ENCODE assay signal across 22 cellular contexts in the genomic region with DNA sequence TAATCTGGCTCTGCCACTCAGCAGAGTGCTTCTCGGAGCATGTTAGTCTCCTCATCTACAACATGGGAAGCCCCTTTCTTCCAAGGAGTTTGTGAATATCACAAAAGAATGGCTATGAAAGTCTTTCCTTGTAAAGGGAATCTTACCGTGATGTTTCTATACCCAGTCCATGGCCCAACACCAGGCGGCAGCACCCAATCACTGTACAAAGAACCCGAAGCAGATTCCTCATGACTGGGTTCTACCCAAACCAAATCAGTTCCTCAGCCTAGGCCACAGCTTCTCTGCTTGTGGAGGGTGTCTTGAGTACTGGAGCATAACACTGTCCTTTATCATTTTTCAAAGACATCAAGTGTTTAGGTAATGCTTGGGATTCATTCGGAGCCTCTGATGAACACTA. TPM values are rescaled to one million over a fixed set of nuclear protein-coding genes. Genes with fewer than 3 reads are reported as not detected.
A peak's percentile ranks its signal among the peaks of the same experiment; 100 is the strongest.
DNase-seq lines count a peak whose midpoint lies in the region; ATAC-seq, FAIRE-seq and TF ChIP-seq lines count a peak whose summit lies in the region.
"Had no signal": no experiment of that assay in that cellular context is flagged by ENCODE, and none has a peak within 500 bp of the region (broad histone marks: within the 10 kb centered on the region; RNA-seq: fewer than 3 reads in every experiment).

No MANE protein-coding gene starts in this region.

- no peak overlapping the region for H4K5ac ChIP-seq in H9 (ENCODE audit: insufficient read length, low read depth, low read length)

- no peak for FAIRE-seq in A549 (lab: Jason Lieb, UNC)
- FAIRE-seq: astrocyte, colon, GM18507 had no signal

- WGBS in A549 (ENCODE audit: missing lambda C conversion rate) = 90% methylated on average over 5 of the region's 5 CpGs
- no CpG with 5 or more reads among the region's 5 CpGs for WGBS in H9 (ENCODE audit: extremely low coverage, insufficient read length, low lambda C conversion rate)

- H2AK5ac ChIP-seq in H9 (ENCODE audit: insufficient read length, low read length) = no peak overlapping the region

- no peaks in the 10 kb centered on the region for H3F3A ChIP-seq in MM.1S (ENCODE audit: insufficient read depth, low read length)

- H3K36me3 ChIP-seq in MM.1S (replicated peaks; ENCODE audit: insufficient read depth, low read length) = no peaks in the 10 kb centered on the region; the same call in none of the 2 replicates

- no peaks in the 10 kb centered on the region for H3K27me3 Mint-ChIP-seq in H9 (ENCODE audit: low read depth)
- H3K27me3 Mint-ChIP-seq: activated naive CD8-positive, alpha-beta T cell; activated T-helper 17 cell treated with anti-CD3 and anti-CD28 coated beads, Interleukin-2, amount 50 U/mL, for 72 hours; effector memory CD8-positive, alpha-beta T cell; IgD-negative memory B cell had no signal

- no peak overlapping the region for H2BK12ac ChIP-seq in H9 (ENCODE audit: insufficient read length, low read depth, low read length)

- no peak overlapping the region for H3K4me3 Mint-ChIP-seq in H9
- H3K4me3 Mint-ChIP-seq: activated naive CD8-positive, alpha-beta T cell; activated T-helper 17 cell treated with anti-CD3 and anti-CD28 coated beads, Interleukin-2, amount 50 U/mL, for 72 hours; CD14-positive monocyte; effector memory CD8-positive, alpha-beta T cell; IgD-negative memory B cell; immature natural killer cell had no signal

- H3K27ac ChIP-seq in A549 = no peak overlapping the region
- H3K27ac ChIP-seq in H9 (ENCODE audit: insufficient read length, low read depth, low read length) = no peak overlapping the region
- no peak overlapping the region for H3K27ac ChIP-seq in MM.1S (ENCODE audit: low read length)
- H3K27ac ChIP-seq: SJCRH30 had no signal

- ATAC-seq in A549 = peak in 1 of 2 experiments; percentile 13; a peak in 1 of 6 replicates
- ATAC-seq: activated T-helper 17 cell treated with anti-CD3 and anti-CD28 coated beads, Interleukin-2, amount 50 U/mL, for 72 hours; effector memory CD8-positive, alpha-beta T cell had no signal

- H3K4me1 ChIP-seq in A549 = no peaks in the 10 kb centered on the region
- H3K4me1 ChIP-seq in H9 (ENCODE audit: insufficient read depth, low read length) = no peaks in the 10 kb centered on the region
- no peaks in the 10 kb centered on the region for H3K4me1 ChIP-seq in MM.1S (ENCODE audit: low read length)
- H3K4me1 ChIP-seq: SJCRH30 had no signal

- H3K4ac ChIP-seq in H9 (ENCODE audit: low read depth, low read length) = no peak overlapping the region

- H3T11ph ChIP-seq in H9 (ENCODE audit: low read length) = no peak overlapping the region

- no peaks in the 10 kb centered on the region for H3K9me2 ChIP-seq in MM.1S (replicated peaks; ENCODE audit: insufficient read depth, low read length)

- no peak overlapping the region for H2BK5ac ChIP-seq in H9 (ENCODE audit: insufficient read length, low read length)

- no peak overlapping the region for H4K91ac ChIP-seq in H9 (ENCODE audit: insufficient read length, low read depth, low read length)

- H3K23me2 ChIP-seq in H9 (ENCODE audit: insufficient read length, low read depth, low read length, poor library complexity, severe bottlenecking) = no peaks in the 10 kb centered on the region

- no peak for TF ChIP-seq EP300 in A549 (IDR thresholded peaks at IDR 0.05)

- H2AFZ ChIP-seq in H9 (ENCODE audit: low read length) (no peak overlapping the region), MM.1S (ENCODE audit: low read length) (no peak overlapping the region)

- in situ Hi-C loops in astrocyte of the spinal cord (cut with HindIII; ENCODE audit: low sequenced_read_pairs) = no loop called here

- POLR2A ChIA-PET in A549 (lab: Yijun Ruan, JAX) = no interaction called here

- H2BK120ac ChIP-seq in H9 (ENCODE audit: low read depth, low read length, poor library complexity, severe bottlenecking) = no peak overlapping the region

- peak; percentile 24; the same call in 1 of the 3 replicates for TF ChIP-seq CTCF in A549 (IDR thresholded peaks at IDR 0.05)
- peak; percentile 37; the same call in 2 of the 3 replicates for TF ChIP-seq CTCF in H9 (conservative IDR thresholded peaks at IDR 0.05)
- TF ChIP-seq CTCF in astrocyte of the spinal cord (IDR thresholded peaks at IDR 0.05; ENCODE audit: low read depth, low read length) = peak; percentile 30
- peak; percentile 15 for TF ChIP-seq CTCF in fibroblast of villous mesenchyme (IDR thresholded peaks at IDR 0.05; ENCODE audit: insufficient read depth, low read depth, low read length)
- TF ChIP-seq CTCF in MM.1S (IDR thresholded peaks at IDR 0.05; ENCODE audit: low read length) = no peak

- H3K9me3 ChIP-seq in A549 (no peaks in the 10 kb centered on the region), H9 (ENCODE audit: control insufficient read depth, low read depth, low read length) (no peaks in the 10 kb centered on the region), MM.1S (replicated peaks; ENCODE audit: insufficient read depth, low read length) (no peaks in the 10 kb centered on the region)
- H3K9me3 ChIP-seq: SJCRH30 had no signal

- H3K79me1 ChIP-seq in H9 (ENCODE audit: insufficient read depth, low read depth, low read length, poor library complexity, severe bottlenecking) = no peaks in the 10 kb centered on the region

- no peaks in the 10 kb centered on the region for H3K79me2 ChIP-seq in H9 (ENCODE audit: insufficient read depth, low read length)
- no peaks in the 10 kb centered on the region for H3K79me2 ChIP-seq in MM.1S (ENCODE audit: low read length)

- H3K4me3 ChIP-seq in A549 (no peak overlapping the region), astrocyte of the spinal cord (ENCODE audit: low read depth, low read length) (no peak overlapping the region), fibroblast of villous mesenchyme (ENCODE audit: low read depth, low read length) (no peak overlapping the region), MM.1S (ENCODE audit: low read length) (no peak overlapping the region)
- H3K4me3 ChIP-seq: SJCRH30 had no signal

- CTCF ChIA-PET in A549 (lab: Yijun Ruan, JAX) = interaction anchor here (0.8 to 1.7 kb wide), 4 partner anchors 16 to 377 kb away, joined by 3 to 5 read pairs (median 4); no protein-coding TSS in a partner anchor

- no peak overlapping the region for H3K4me2 ChIP-seq in A549
- H3K4me2 ChIP-seq in H9 (ENCODE audit: insufficient read depth, insufficient read length, low read length) = no peak overlapping the region
- no peak overlapping the region for H3K4me2 ChIP-seq in MM.1S (ENCODE audit: low read depth, low read length)

- H3K27me3 ChIP-seq in H9 (ENCODE audit: insufficient read depth, low read length) (no peaks in the 10 kb centered on the region), MM.1S (replicated peaks; ENCODE audit: insufficient read depth, low read length) (no peaks in the 10 kb centered on the region)
- H3K27me3 ChIP-seq: SJCRH30 had no signal

- H3K4me1 Mint-ChIP-seq in H9 = peaks cover 4 to 10% of the 10 kb centered on the region in 2 experiments
- H3K4me1 Mint-ChIP-seq: activated T-helper 17 cell treated with anti-CD3 and anti-CD28 coated beads, Interleukin-2, amount 50 U/mL, for 72 hours; immature natural killer cell had no signal

- H3K18ac ChIP-seq in H9 (ENCODE audit: insufficient read length, low read depth, low read length) = no peak overlapping the region

- H3K9ac ChIP-seq in H9 (ENCODE audit: extremely low read depth, insufficient read length, low read length) (no peak overlapping the region), MM.1S (ENCODE audit: low read length) (no peak overlapping the region)

- TF ChIP-seq POLR2A in A549 (IDR thresholded peaks at IDR 0.05; ENCODE audit: low read length) = no peak

- H3K14ac ChIP-seq in H9 (ENCODE audit: insufficient read depth, low read length) = no peak overlapping the region

- H3K9me3 Mint-ChIP-seq in H9 = no peaks in the 10 kb centered on the region
- H3K9me3 Mint-ChIP-seq: activated T-helper 17 cell treated with anti-CD3 and anti-CD28 coated beads, Interleukin-2, amount 50 U/mL, for 72 hours; CD14-positive monocyte; effector memory CD8-positive, alpha-beta T cell; IgD-negative memory B cell had no signal

- no peak overlapping the region for H3K27ac Mint-ChIP-seq in H9
- H3K27ac Mint-ChIP-seq: activated naive CD8-positive, alpha-beta T cell; activated T-helper 17 cell treated with anti-CD3 and anti-CD28 coated beads, Interleukin-2, amount 50 U/mL, for 72 hours; CD14-positive monocyte; effector memory CD8-positive, alpha-beta T cell; IgD-negative memory B cell; immature natural killer cell had no signal

- TF ChIP-seq RAD21 in A549 (conservative IDR thresholded peaks at IDR 0.05 in 1 of 2, IDR thresholded peaks at IDR 0.05 in 1 of 2) = peak; percentile 23 to 35; a peak in 3 of 5 replicates

- no peak overlapping the region for H4K8ac ChIP-seq in H9 (replicated peaks; ENCODE audit: insufficient read length, low read depth, low read length)

- DNase-seq in A549 (ENCODE audit: low read depth in 1 of 2, low spot score in 1 of 2) (no peak), H9 (no peak), astrocyte of the spinal cord (ENCODE audit: low read depth, low spot score) (no peak), fibroblast of villous mesenchyme (ENCODE audit: low read depth) (no peak), COLO668 (lab: John Stamatoyannopoulos, UW; ENCODE audit: unreplicated experiment) (no peak), NCI-H1436 (lab: John Stamatoyannopoulos, UW) (no peak), NK-92 (lab: John Stamatoyannopoulos, UW; ENCODE audit: unreplicated experiment) (no peak), MM.1S (no peak)
- DNase-seq: activated CD4-positive, alpha-beta T cell treated with anti-CD3 and anti-CD28 coated beads, Interleukin-2, amount 50 U/mL, for 1 hour; effector memory CD8-positive, alpha-beta T cell; GDM1; H7; immature natural killer cell; NCI-H2227 treated with DMSO at 0.1 percent for 48 hours; SJCRH30 had no signal

- H3K23ac ChIP-seq in H9 (ENCODE audit: insufficient read length, low read depth, low read length) = no peak overlapping the region

- H3K36me3 Mint-ChIP-seq in H9 (ENCODE audit: insufficient read depth in 1 of 3, low read depth in 3 of 3) = peaks cover 6 to 15% (median 9%) of the 10 kb centered on the region in 3 experiments; a peak in 5 of 7 replicates

- H2BK15ac ChIP-seq in H9 (ENCODE audit: low read depth, low read length) = no peak overlapping the region

- H2BK20ac ChIP-seq in H9 (ENCODE audit: low read depth, low read length, poor library complexity, severe bottlenecking) = no peak overlapping the region

- H4K20me1 ChIP-seq in H9 (ENCODE audit: control insufficient read depth, insufficient read depth, insufficient read length) (no peaks in the 10 kb centered on the region), MM.1S (ENCODE audit: insufficient read depth, low read length) (no peaks in the 10 kb centered on the region)

- no peak overlapping the region for H3K56ac ChIP-seq in H9 (ENCODE audit: insufficient read length, low read depth, low read length)

RNA-seq across cellular contexts. Expression of a gene that starts 16.6 kb away (rescaled TPM):
- 0.01 and 0.07 TPM in 2 replicates for polyA plus RNA-seq in A549 (2011; rRNA removed)
- 0.03 and 0.05 TPM in 2 replicates for polyA plus RNA-seq in A549 (2012; cell fraction: cytosol; rRNA removed)
- polyA plus RNA-seq in A549 (2012; cell fraction: nucleus; rRNA removed) = 0.28 and 0.30 TPM in 2 replicates
- 0.03 to 0.05 TPM (median 0.04 TPM) in 3 replicates for polyA plus RNA-seq in A549 (2017; fragmentation: RNase III; extraction: RNeasy Plus Mini Kit Qiagen cat#74134 plus additional on column Dnase treatment)
- polyA minus RNA-seq in A549 (2011; rRNA and poly(A)+ RNA removed) = 0.08 and 0.34 TPM in 2 replicates
- total RNA-seq in H9 (2021) = 0.11 TPM in 1 of 2 replicates, not detected in the other
- total RNA-seq in fibroblast of villous mesenchyme = under 0.01 and 0.64 TPM in 2 replicates
- total RNA-seq: H7 had no signal

RNA-seq across cellular contexts. Expression of a gene that starts 58.6 kb away (rescaled TPM):
- polyA plus RNA-seq in A549 (2011; rRNA removed) (145 and 181 TPM in 2 replicates), A549 (2017; fragmentation: RNase III; extraction: RNeasy Plus Mini Kit Qiagen cat#74134 plus additional on column Dnase treatment) (159 to 169 TPM (median 159 TPM) in 3 replicates)
- polyA plus RNA-seq in A549 (2012; cell fraction: cytosol; rRNA removed) = 75.4 and 77.9 TPM in 2 replicates
- 113 and 172 TPM in 2 replicates for polyA plus RNA-seq in A549 (2012; cell fraction: nucleus; rRNA removed)
- 206 and 264 TPM in 2 replicates for polyA minus RNA-seq in A549 (2011; rRNA and poly(A)+ RNA removed)
- total RNA-seq in H9 (2021) (100 and 105 TPM in 2 replicates), fibroblast of villous mesenchyme (42.3 and 48.0 TPM in 2 replicates)
